In genomic region chr3:101203411-101203810, GRCh38 we compare ENCODE assay signal across 1 cellular context.
TF ChIP-seq lines count a peak whose summit lies in the region.

No MANE protein-coding gene starts in this region.

TF ChIP-seq in SK-N-SH treated with all-trans-retinoic acid at 6 μM for 48 hours, 23 proteins besides CTCF, POLR2A, EP300 and RAD21 (continued from another document):
- no peak for TF ChIP-seq CREB5 (CRISPR knock-in tag; IDR thresholded peaks at IDR 0.05; ENCODE audit: low read depth)
- no peak for TF ChIP-seq ZNF70 (CRISPR knock-in tag; IDR thresholded peaks at IDR 0.05)
